25 cellular contexts compared by ENCODE assay signal in genomic region chr12:73321776-73322175, GRCh38.
"Had no signal": no experiment of that assay in that cellular context is flagged by ENCODE, and none has a peak within 500 bp of the region (broad histone marks: within the 10 kb centered on the region; RNA-seq: fewer than 3 reads in every experiment).

No MANE protein-coding gene starts in this region.

- H3K36me3 ChIP-seq: colonic mucosa, esophagus squamous epithelium, gastrocnemius medialis, heart right ventricle, left lung, lower lobe of right lung had no signal

- H3K27me3 ChIP-seq: colonic mucosa, esophagus squamous epithelium, gastrocnemius medialis, heart right ventricle, left lung had no signal

- H3K4me3 ChIP-seq: colonic mucosa, esophagus squamous epithelium, gastrocnemius medialis, heart right ventricle, left lung, lower lobe of right lung, mucosa of descending colon had no signal

- DNase-seq: colonic mucosa; cortex of kidney; effector CD8-positive, alpha-beta T cell; effector memory CD8-positive, alpha-beta T cell; endodermal cell; erythroblast; esophagus squamous epithelium; foreskin fibroblast; foreskin melanocyte; gastrocnemius medialis; glutamatergic neuron; head of caudate nucleus; heart right ventricle; hippocampal formation; left cardiac atrium; left lung; left ventricle myocardium superior; lower lobe of right lung; mesenchymal stem cell; mucosa of descending colon had no signal

- H3K9me3 ChIP-seq: colonic mucosa, gastrocnemius medialis had no signal

- FAIRE-seq: endometrium, islet of Langerhans, keratinocyte had no signal

- ATAC-seq: effector memory CD8-positive, alpha-beta T cell; esophagus mucosa; gastrocnemius medialis; heart right ventricle; left cardiac atrium; left lung; left ventricle myocardium superior; lower lobe of right lung; mucosa of descending colon had no signal

- H3K27ac ChIP-seq: colonic mucosa, epithelial cell of prostate, esophagus squamous epithelium, gastrocnemius medialis, heart right ventricle, left lung, lower lobe of right lung had no signal

- H3K4me1 ChIP-seq: colonic mucosa, esophagus squamous epithelium, gastrocnemius medialis, heart right ventricle, left lung, lower lobe of right lung had no signal
